In genomic region chr20:5844063-5844681, GRCh38 we compare ENCODE assay signal across 8 cellular contexts.
DNase-seq lines count a peak whose midpoint lies in the region; ATAC-seq, FAIRE-seq and TF ChIP-seq lines count a peak whose summit lies in the region.

No MANE protein-coding gene starts in this region.

- H3K27me3 Mint-ChIP-seq in activated CD4-positive, alpha-beta T cell treated with anti-CD3 and anti-CD28 coated beads for 36 hours = no peaks in the 10 kb centered on the region

- H3K9me3 Mint-ChIP-seq in activated CD4-positive, alpha-beta T cell treated with anti-CD3 and anti-CD28 coated beads for 36 hours (ENCODE audit: low read depth) = peaks cover 2% of the 10 kb centered on the region

- DNase-seq in GM13977 (ENCODE audit: low spot score) (peak; percentile 60), H54 (ENCODE audit: insufficient read length, low spot score) (peak; percentile 78), NB4 (ENCODE audit: low read depth) (peak; percentile 98), fibroblast of villous mesenchyme (ENCODE audit: low read depth) (peak; percentile 51), left lung (no peak), tibial nerve (ENCODE audit: low spot score in 2 of 2) (no peak)
- DNase-seq in activated CD4-positive, alpha-beta T cell treated with anti-CD3 and anti-CD28 coated beads for 36 hours = peak; percentile 83
- peak; percentile 74 for DNase-seq in stimulated activated naive CD8-positive, alpha-beta T cell treated with anti-CD3 and anti-CD28 coated beads, Interleukin-15, Interleukin-2, amounts not matched to agents 100 U/mL and 50 U/mL, for 24 hours

- H3K27ac ChIP-seq in left lung = no peak overlapping the region
- no peak overlapping the region for H3K27ac ChIP-seq in tibial nerve

- H3K4me1 ChIP-seq in left lung (peaks cover 0 to 5% of the 10 kb centered on the region in 2 donors), tibial nerve (peaks cover 0 to 12% (median 0%) of the 10 kb centered on the region in 4 donors)

- peak; percentile 100 for FAIRE-seq in H54 (lab: Jason Lieb, UNC)

- peak overlapping the region; percentile 85 for H3K27ac Mint-ChIP-seq in activated CD4-positive, alpha-beta T cell treated with anti-CD3 and anti-CD28 coated beads for 36 hours

- CTCF ChIA-PET in activated CD4-positive, alpha-beta T cell treated with anti-CD3 and anti-CD28 coated beads for 36 hours (lab: Charles Lee) = interaction anchor here (0.5 to 2.5 kb wide), 5 partner anchors 56 to 316 kb away, joined by 3 to 11 read pairs (median 3); no protein-coding TSS in a partner anchor

- POLR2A ChIA-PET in activated CD4-positive, alpha-beta T cell treated with anti-CD3 and anti-CD28 coated beads for 36 hours (lab: Charles Lee) = interaction anchor here (1.7 kb wide), 1 partner anchor 130 kb away, joined by 6 read pairs; no protein-coding TSS in a partner anchor

- no peak for TF ChIP-seq POLR2A in H54 (IDR thresholded peaks at IDR 0.05; ENCODE audit: low read depth, low read length)
- TF ChIP-seq POLR2A in NB4 (IDR thresholded peaks at IDR 0.05; ENCODE audit: extremely low read depth, insufficient read length) = no peak
- TF ChIP-seq POLR2A in tibial nerve (IDR thresholded peaks at IDR 0.05) = no peak

- peak; percentile 92 for ATAC-seq in activated CD4-positive, alpha-beta T cell treated with anti-CD3 and anti-CD28 coated beads for 36 hours
- ATAC-seq in stimulated activated naive CD8-positive, alpha-beta T cell treated with anti-CD3 and anti-CD28 coated beads, Interleukin-15, Interleukin-2, amounts not matched to agents 100 U/mL and 50 U/mL, for 24 hours = peak; percentile 98
- ATAC-seq in left lung = no peak

- H3K9me3 ChIP-seq in left lung = no peaks in the 10 kb centered on the region
- no peaks in the 10 kb centered on the region for H3K9me3 ChIP-seq in tibial nerve

- no peak overlapping the region for H3K4me3 ChIP-seq in NB4 (ENCODE audit: low read depth, low read length)
- H3K4me3 ChIP-seq in fibroblast of villous mesenchyme (ENCODE audit: low read depth, low read length) = no peak overlapping the region
- no peak overlapping the region for H3K4me3 ChIP-seq in left lung
- H3K4me3 ChIP-seq in tibial nerve = no peak overlapping the region

- no peaks in the 10 kb centered on the region for H3K36me3 ChIP-seq in left lung
- H3K36me3 ChIP-seq in tibial nerve = no peaks in the 10 kb centered on the region

- TF ChIP-seq CTCF in GM13977 (IDR thresholded peaks at IDR 0.05; ENCODE audit: extremely low read depth, insufficient read depth, missing control alignments) (no peak), NB4 (IDR thresholded peaks at IDR 0.05; ENCODE audit: low read depth, low read length) (no peak), fibroblast of villous mesenchyme (IDR thresholded peaks at IDR 0.05; ENCODE audit: insufficient read depth, low read depth, low read length) (no peak), left lung (IDR thresholded peaks at IDR 0.05) (no peak), tibial nerve (IDR thresholded peaks at IDR 0.05) (no peak)

- intact Hi-C loops in activated CD4-positive, alpha-beta T cell treated with anti-CD3 and anti-CD28 coated beads for 36 hours (cut with DNase I, micrococcal nuclease) = loop anchor here (1.0 to 10.0 kb wide), 6 partner anchors 8 to 489 kb away; partner anchors contain the start of genes MCM8 (in 1 of the 2) and TRMT6 (in 1 of the 2)
- intact Hi-C loops in left lung (cut with DNase I) = no loop called here

- 77 to 78% methylated on average over 2 of the region's 2 CpGs for WGBS in tibial nerve, 2 donors

- H3K4me1 Mint-ChIP-seq in activated CD4-positive, alpha-beta T cell treated with anti-CD3 and anti-CD28 coated beads for 36 hours = peaks cover 62% of the 10 kb centered on the region

- no peaks in the 10 kb centered on the region for H3K27me3 ChIP-seq in left lung
- no peaks in the 10 kb centered on the region for H3K27me3 ChIP-seq in tibial nerve

- peaks cover 1% of the 10 kb centered on the region for H3K36me3 Mint-ChIP-seq in activated CD4-positive, alpha-beta T cell treated with anti-CD3 and anti-CD28 coated beads for 36 hours (ENCODE audit: low read depth)

- TF ChIP-seq EP300 in tibial nerve (IDR thresholded peaks at IDR 0.05) = no peak

- in situ Hi-C loops in GM13977 (cut with MboI; ENCODE audit: low pct_unique_long_range_greater_than_20kb, low sequenced_read_pairs, unreplicated experiment) = no loop called here

- H3K4me3 Mint-ChIP-seq in activated CD4-positive, alpha-beta T cell treated with anti-CD3 and anti-CD28 coated beads for 36 hours = peak overlapping the region; percentile 30

Comparison
In these comparisons a context has a peak if more than half of its experiments do, and no peak if none do; other contexts are left out.
1. DNase-seq: peak in GM13977 (single experiment), H54 (single experiment), NB4 (single experiment), activated CD4-positive, alpha-beta T cell treated with anti-CD3 and anti-CD28 coated beads for 36 hours (single experiment), fibroblast of villous mesenchyme (single experiment) and stimulated activated naive CD8-positive, alpha-beta T cell treated with anti-CD3 and anti-CD28 coated beads, Interleukin-15, Interleukin-2, amounts not matched to agents 100 U/mL and 50 U/mL, for 24 hours (single experiment); none in left lung (0 of 2) and tibial nerve (0 of 2).
2. intact Hi-C loops: an anchor here in activated CD4-positive, alpha-beta T cell treated with anti-CD3 and anti-CD28 coated beads for 36 hours (1.0 to 10.0 kb wide); none called in left lung.